8 cellular contexts compared by ENCODE assay signal in genomic region chr16:23060458-23061320, GRCh38.
DNase-seq lines count a peak whose midpoint lies in the region; ATAC-seq and TF ChIP-seq lines count a peak whose summit lies in the region.

No MANE protein-coding gene starts in this region.

- H3K79me2 ChIP-seq in GM23248 (ENCODE audit: insufficient read depth): no peaks in the 10 kb centered on the region

- no peak for ATAC-seq in HG02870 (IDR thresholded peaks at IDR 0.05; ENCODE audit: unreplicated experiment)

- peaks cover 4% of the 10 kb centered on the region; the same call in 1 of the 2 replicates for H3K27me3 ChIP-seq in GM23248 (replicated peaks; ENCODE audit: insufficient read depth)

- in situ Hi-C loops in GM23248 (cut with MboI): no loop called here

- no peak overlapping the region for H3K4me2 ChIP-seq in GM23248 (ENCODE audit: unreplicated experiment)

- H3K9ac ChIP-seq in GM23248: no peak overlapping the region

- peak; percentile 34 for DNase-seq in AG09319 (ENCODE audit: extremely low read depth, low read depth)
- DNase-seq in GM23248: peak; percentile 78
- DNase-seq in NCI-H226: peak; percentile 45
- peak; percentile 53 for DNase-seq in activated CD4-positive, CD25-positive, alpha-beta regulatory T cell treated with anti-CD3 and anti-CD28 coated beads, Interleukin-2, amount 50 U/mL, for 72 hours
- DNase-seq in cerebellum (ENCODE audit: low spot score): peak; percentile 65
- peak; percentile 86 for DNase-seq in left kidney (ENCODE audit: low read depth, low spot score)
- DNase-seq in stimulated activated CD4-positive, alpha-beta T cell treated with anti-CD3 and anti-CD28 coated beads, Interleukin-4, amount 100 ng/mL, for 4 hours: peak; percentile 39

- no peak overlapping the region for H2AFZ ChIP-seq in GM23248

- TF ChIP-seq CTCF in AG09319 (IDR thresholded peaks at IDR 0.05; ENCODE audit: low read depth, low read length): peak; percentile 84

- no peak overlapping the region for H3K4me3 ChIP-seq in GM23248

- 18 to 19% methylated on average over 9 of the region's 9 CpGs for WGBS in GM23248 (ENCODE audit: low coverage in 1 of 2, low lambda C conversion rate in 2 of 2, missing lambda C conversion rate in 2 of 2), 2 experiments

- no peaks in the 10 kb centered on the region for H3F3A ChIP-seq in GM23248 (ENCODE audit: insufficient read depth)

- no peaks in the 10 kb centered on the region for H3K4me1 ChIP-seq in GM23248 (ENCODE audit: insufficient read depth)

- no peaks in the 10 kb centered on the region for H4K20me1 ChIP-seq in GM23248 (ENCODE audit: insufficient read depth)

- H3K9me2 ChIP-seq in GM23248 (ENCODE audit: insufficient read depth): no peaks in the 10 kb centered on the region

- no peak overlapping the region for H3K27ac ChIP-seq in GM23248

- 0 out of 2 replicates have a peak, but pooled peaks cover 1% of the 10 kb centered on the region for H3K36me3 ChIP-seq in GM23248 (ENCODE audit: low read depth)

- no peaks in the 10 kb centered on the region for H3K9me3 ChIP-seq in GM23248 (ENCODE audit: low read depth)

Comparison
In these comparisons a context has a peak if more than half of its experiments do, and no peak if none do; other contexts are left out.
1. DNase-seq: peak in every context shown above with its lines; median percentile 86 in left kidney; 78 in GM23248; 65 in cerebellum; 53 in activated CD4-positive, CD25-positive, alpha-beta regulatory T cell treated with anti-CD3 and anti-CD28 coated beads, Interleukin-2, amount 50 U/mL, for 72 hours; 45 in NCI-H226; 39 in stimulated activated CD4-positive, alpha-beta T cell treated with anti-CD3 and anti-CD28 coated beads, Interleukin-4, amount 100 ng/mL, for 4 hours; 34 in AG09319.